ENCODE assay signal across 9 cellular contexts in genomic region chr7:73647725-73648592, GRCh38. TPM values are rescaled to one million over a fixed set of nuclear protein-coding genes. Genes with fewer than 3 reads are reported as not detected.
DNase-seq lines count a peak whose midpoint lies in the region; ATAC-seq and TF ChIP-seq lines count a peak whose summit lies in the region.
"Had no signal": no experiment of that assay in that cellular context is flagged by ENCODE, and none has a peak within 500 bp of the region (broad histone marks: within the 10 kb centered on the region; RNA-seq: fewer than 3 reads in every experiment).

No MANE protein-coding gene starts in this region.

- ATAC-seq in activated naive CD8-positive, alpha-beta T cell treated with anti-CD3 and anti-CD28 coated beads, Interleukin-2, amount 50 U/mL, for 24 hours: peak; percentile 62
- ATAC-seq in HG02885 (IDR thresholded peaks at IDR 0.05; ENCODE audit: poor library complexity, unreplicated experiment): no peak

- H3K4me3 Mint-ChIP-seq in activated naive CD8-positive, alpha-beta T cell treated with anti-CD3 and anti-CD28 coated beads, Interleukin-2, amount 50 U/mL, for 24 hours: peak overlapping the region; percentile 24
- peak overlapping the region in 4 of 5 donors; percentile 26 to 53 (median 40) for H3K4me3 Mint-ChIP-seq in immature natural killer cell
- peak overlapping the region; percentile 14 for H3K4me3 Mint-ChIP-seq in stimulated activated naive CD8-positive, alpha-beta T cell treated with anti-CD3 and anti-CD28 coated beads, Interleukin-15, Interleukin-2, amounts not matched to agents 100 ng/mL and 50 ng/mL, for 24 hours
- H3K4me3 Mint-ChIP-seq: neural crest cell had no signal

- no peaks in the 10 kb centered on the region for H3K9me3 Mint-ChIP-seq in activated naive CD8-positive, alpha-beta T cell treated with anti-CD3 and anti-CD28 coated beads, Interleukin-2, amount 50 U/mL, for 24 hours
- H3K9me3 Mint-ChIP-seq in immature natural killer cell: no peaks in the 10 kb centered on the region
- H3K9me3 Mint-ChIP-seq in stimulated activated naive CD8-positive, alpha-beta T cell treated with anti-CD3 and anti-CD28 coated beads, Interleukin-15, Interleukin-2, amounts not matched to agents 100 ng/mL and 50 ng/mL, for 24 hours: no peaks in the 10 kb centered on the region
- H3K9me3 Mint-ChIP-seq: neural crest cell had no signal

- H3K36me3 ChIP-seq in ES-I3 (ENCODE audit: insufficient read depth, low read length): no peaks in the 10 kb centered on the region; the same call in 1 of the 2 replicates

- peak overlapping the region; percentile 60 for H3K9ac ChIP-seq in ES-I3 (ENCODE audit: low read depth, low read length)

- 2 to 3% methylated on average over 16 to 24 of the region's 62 CpGs for WGBS in lower leg skin, 2 donors

- peaks cover 8% of the 10 kb centered on the region; the same call in 1 of the 2 replicates for H3K4me1 ChIP-seq in ES-I3 (ENCODE audit: insufficient read depth, low read length)

- intact Hi-C loops in lower leg skin (cut with DNase I; ENCODE audit: low total_unique reads): loop anchor here (10.0 kb wide), 1 partner anchor 183 kb away; no protein-coding TSS in a partner anchor

- H3K4me3 ChIP-seq in lower leg skin (ENCODE audit: low read depth, poor library complexity, severe bottlenecking): no peak overlapping the region

- H3K9me3 ChIP-seq in ES-I3 (ENCODE audit: control insufficient read depth, insufficient read depth, low read length): no peaks in the 10 kb centered on the region

- peaks cover 12% of the 10 kb centered on the region for H3K4me1 Mint-ChIP-seq in activated naive CD8-positive, alpha-beta T cell treated with anti-CD3 and anti-CD28 coated beads, Interleukin-2, amount 50 U/mL, for 24 hours
- H3K4me1 Mint-ChIP-seq in immature natural killer cell: peaks cover 0 to 6% of the 10 kb centered on the region in 2 donors
- peaks cover 4% of the 10 kb centered on the region for H3K4me1 Mint-ChIP-seq in stimulated activated naive CD8-positive, alpha-beta T cell treated with anti-CD3 and anti-CD28 coated beads, Interleukin-15, Interleukin-2, amounts not matched to agents 100 ng/mL and 50 ng/mL, for 24 hours (ENCODE audit: low read depth)

- no peak for TF ChIP-seq POLR2A in lower leg skin (IDR thresholded peaks at IDR 0.05)

- peak; percentile 35 for DNase-seq in NCI-H2171 (lab: John Stamatoyannopoulos, UW)
- DNase-seq in activated naive CD8-positive, alpha-beta T cell treated with anti-CD3 and anti-CD28 coated beads, Interleukin-2, amount 50 U/mL, for 24 hours: peak; percentile 32
- DNase-seq in immature natural killer cell: peak in 2 of 3 donors; percentile 16 to 21
- no peak for DNase-seq in lower leg skin (ENCODE audit: low spot score in 2 of 2)
- DNase-seq in DMS153 (lab: John Stamatoyannopoulos, UW): no peak

- no peak for TF ChIP-seq CTCF in lower leg skin (IDR thresholded peaks at IDR 0.05)

- H3K27me3 Mint-ChIP-seq in activated naive CD8-positive, alpha-beta T cell treated with anti-CD3 and anti-CD28 coated beads, Interleukin-2, amount 50 U/mL, for 24 hours: peaks cover 65% of the 10 kb centered on the region
- H3K27me3 Mint-ChIP-seq in immature natural killer cell (ENCODE audit: low read depth in 3 of 3): peaks cover 13 to 38% (median 14%) of the 10 kb centered on the region in 3 donors
- H3K27me3 Mint-ChIP-seq in stimulated activated naive CD8-positive, alpha-beta T cell treated with anti-CD3 and anti-CD28 coated beads, Interleukin-15, Interleukin-2, amounts not matched to agents 100 ng/mL and 50 ng/mL, for 24 hours: peaks cover 68% of the 10 kb centered on the region

- no peaks in the 10 kb centered on the region for H3K36me3 Mint-ChIP-seq in activated naive CD8-positive, alpha-beta T cell treated with anti-CD3 and anti-CD28 coated beads, Interleukin-2, amount 50 U/mL, for 24 hours (ENCODE audit: low read depth)
- H3K36me3 Mint-ChIP-seq in immature natural killer cell: no peaks in the 10 kb centered on the region
- H3K36me3 Mint-ChIP-seq in stimulated activated naive CD8-positive, alpha-beta T cell treated with anti-CD3 and anti-CD28 coated beads, Interleukin-15, Interleukin-2, amounts not matched to agents 100 ng/mL and 50 ng/mL, for 24 hours (ENCODE audit: low read depth): no peaks in the 10 kb centered on the region

- no peak overlapping the region for H3K27ac Mint-ChIP-seq in activated naive CD8-positive, alpha-beta T cell treated with anti-CD3 and anti-CD28 coated beads, Interleukin-2, amount 50 U/mL, for 24 hours
- H3K27ac Mint-ChIP-seq in immature natural killer cell: no peak overlapping the region
- H3K27ac Mint-ChIP-seq in stimulated activated naive CD8-positive, alpha-beta T cell treated with anti-CD3 and anti-CD28 coated beads, Interleukin-15, Interleukin-2, amounts not matched to agents 100 ng/mL and 50 ng/mL, for 24 hours: no peak overlapping the region

RNA-seq across cellular contexts. Expression of gene VPS37D, which starts 19.7 kb away (rescaled TPM):
- under 1 TPM in 1 of 3 donors, not detected in 2; 0.39 TPM for polyA plus RNA-seq in immature natural killer cell
- 1 to 10 TPM; 2.4 to 6.9 (median 4.1) TPM for total RNA-seq in lower leg skin

RNA-seq across cellular contexts. Expression of gene MLXIPL, which starts 23.6 kb away (rescaled TPM):
- not detected for polyA plus RNA-seq in immature natural killer cell
- 10 to 100 TPM in 1 of 4 donors, 1 to 10 TPM in 3; 1.3 to 12.0 (median 5.6) TPM for total RNA-seq in lower leg skin

RNA-seq across cellular contexts. Expression of gene DNAJC30, which starts 35.3 kb away (rescaled TPM):
- 1 to 10 TPM; 3.3 to 8.8 (median 7.3) TPM for polyA plus RNA-seq in immature natural killer cell
- 1 to 10 TPM; 3.4 to 6.1 (median 4.1) TPM for total RNA-seq in lower leg skin

RNA-seq across cellular contexts. Expression of gene BUD23, which starts 35.4 kb away (rescaled TPM):
- polyA plus RNA-seq in immature natural killer cell: 100 to 1,000 TPM; 121 to 208 (median 122) TPM
- total RNA-seq in lower leg skin: 10 to 100 TPM; 46.3 to 57.8 (median 53.2) TPM

Comparison
In these comparisons a context has a peak if more than half of its experiments do, and no peak if none do; other contexts are left out.
1. DNase-seq: peak in NCI-H2171 (single experiment), activated naive CD8-positive, alpha-beta T cell treated with anti-CD3 and anti-CD28 coated beads, Interleukin-2, amount 50 U/mL, for 24 hours (single experiment) and immature natural killer cell (2 of 3); none in lower leg skin (0 of 2) and DMS153 (single experiment).
2. Peak in every context shown above with its lines, with median percentiles within 50 percentile points of each other: H3K4me3 Mint-ChIP-seq.